ENCODE assay signal across 1 cellular context in genomic region chr21:17523007-17523451, GRCh38.
TF ChIP-seq lines count a peak whose summit lies in the region.

No MANE protein-coding gene starts in this region.

TF ChIP-seq in GM23338, 12 proteins besides CTCF, POLR2A, EP300 and RAD21 (continued from another document):
- no peak for TF ChIP-seq STAT1 (IDR thresholded peaks at IDR 0.05; ENCODE audit: unreplicated experiment)
- TF ChIP-seq JUNB (IDR thresholded peaks at IDR 0.05; ENCODE audit: unreplicated experiment) = no peak
- TF ChIP-seq ZNF114 (CRISPR knock-in tag; IDR thresholded peaks at IDR 0.05) = no peak
- TF ChIP-seq CREB1 (CRISPR knock-in tag; IDR thresholded peaks at IDR 0.05; ENCODE audit: low read depth) = no peak
- TF ChIP-seq ZNF462 (CRISPR knock-in tag; IDR thresholded peaks at IDR 0.05) = no peak
- TF ChIP-seq POLR2AphosphoS5 (IDR thresholded peaks at IDR 0.05; ENCODE audit: low read depth) = no peak
- no peak for TF ChIP-seq ETS1 (IDR thresholded peaks at IDR 0.05)
- TF ChIP-seq EZH2 (IDR thresholded peaks at IDR 0.05; ENCODE audit: low read depth, unreplicated experiment) = no peak
